Comparison of ENCODE assay signal across 8 cellular contexts in the genomic region with DNA sequence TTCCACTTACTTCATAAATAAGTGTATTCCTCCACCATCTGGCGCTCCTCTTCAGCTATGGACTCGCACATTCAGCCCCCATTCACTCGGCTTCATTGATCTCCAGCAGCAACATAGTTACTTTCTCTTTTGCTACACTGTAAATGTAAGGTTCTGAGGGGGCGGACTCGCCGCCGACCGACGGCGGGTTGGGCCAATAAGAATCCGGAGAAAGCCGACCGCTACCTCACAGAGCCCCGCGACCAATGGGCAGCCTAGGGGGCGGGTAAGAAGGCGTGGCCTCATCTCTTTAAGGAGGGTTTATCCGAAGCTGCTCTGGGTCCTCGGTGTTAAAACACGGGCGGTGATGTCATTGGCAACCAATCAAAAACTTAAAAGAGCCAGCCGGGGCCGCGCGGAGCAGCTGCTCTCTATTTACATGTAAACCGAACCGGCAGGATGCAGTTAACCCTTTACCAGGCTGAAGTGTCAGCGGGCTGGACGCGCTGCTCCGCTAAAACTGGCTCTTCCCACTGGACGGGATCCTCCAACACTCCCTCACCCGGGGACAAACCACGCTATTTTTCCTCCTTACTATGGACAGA. TPM values are rescaled to one million over a fixed set of nuclear protein-coding genes. Genes with fewer than 3 reads are reported as not detected.
DNase-seq lines count a peak whose midpoint lies in the region; ATAC-seq and TF ChIP-seq lines count a peak whose summit lies in the region.

A gene (minus strand): TSS at position 119 of the 584 bp plus-strand sequence. CDS start 2,345 bp downstream, outside the sequence.

- ATAC-seq in activated T-helper 17 cell treated with anti-CD3 and anti-CD28 coated beads, Interleukin-2, amount 50 U/mL, for 72 hours (replicated peaks), result peak; percentile 91
- ATAC-seq in naive thymus-derived CD8-positive, alpha-beta T cell, result peak; percentile 81 to 85
- peak; percentile 83 to 86 for ATAC-seq in stimulated activated naive B cell treated with anti-CD40 and anti-IgM and Interleukin-4, amounts not matched to agents 10 μg/mL and 1 μg/mL and 100 μg/mL, for 72 hours (replicated peaks)

- peak within 1 kb of the TSS; percentile 99 for H3K27ac ChIP-seq in RWPE1

- H3K27me3 Mint-ChIP-seq in activated T-helper 17 cell treated with anti-CD3 and anti-CD28 coated beads, Interleukin-2, amount 50 U/mL, for 72 hours, result no peaks in the 10 kb centered on the region
- H3K27me3 Mint-ChIP-seq in naive thymus-derived CD8-positive, alpha-beta T cell, result no peaks in the 10 kb centered on the region
- no peaks in the 10 kb centered on the region for H3K27me3 Mint-ChIP-seq in stimulated activated naive B cell treated with anti-CD40 and anti-IgM and Interleukin-4, amounts not matched to agents 10 μg/mL and 1 μg/mL and 100 μg/mL, for 72 hours

- POLR2A ChIA-PET in RWPE1 (lab: Yijun Ruan, JAX; ENCODE audit: low non-redundant PET), result interaction anchor here (0.5 to 1.7 kb wide), 9 partner anchors 13 to 1059 kb away, joined by 3 to 6 read pairs (median 3); no protein-coding TSS in a partner anchor
- POLR2A ChIA-PET in naive thymus-derived CD8-positive, alpha-beta T cell (lab: Charles Lee), result interaction anchor here (0.7 to 4.4 kb wide), 13 partner anchors 10 to 971 kb away, joined by 4 to 35 read pairs (median 7); a partner anchor contains a TSS

- H3K4me3 Mint-ChIP-seq in activated T-helper 17 cell treated with anti-CD3 and anti-CD28 coated beads, Interleukin-2, amount 50 U/mL, for 72 hours, result no peak within 1 kb of the TSS
- H3K4me3 Mint-ChIP-seq in naive thymus-derived CD8-positive, alpha-beta T cell, result peak within 1 kb of the TSS in 3 of 10 donors; percentile 39 to 86 (median 70)
- H3K4me3 Mint-ChIP-seq in stimulated activated naive B cell treated with anti-CD40 and anti-IgM and Interleukin-4, amounts not matched to agents 10 μg/mL and 1 μg/mL and 100 μg/mL, for 72 hours, result no peak within 1 kb of the TSS

- DNase-seq in EL, result peak; percentile 100
- peak; percentile 99 for DNase-seq in H4 (ENCODE audit: low spot score)
- DNase-seq in LoVo (ENCODE audit: low spot score), result peak; percentile 97
- DNase-seq in RWPE1 (ENCODE audit: low spot score), result peak; percentile 100
- DNase-seq in fibroblast of peridontal ligament (ENCODE audit: extremely low read depth), result peak; percentile 100
- DNase-seq in naive thymus-derived CD8-positive, alpha-beta T cell, result peak; percentile 90 to 100 (median 99)
- DNase-seq in stimulated activated naive B cell treated with anti-CD40 and anti-IgM and Interleukin-4, amounts not matched to agents 10 μg/mL and 1 μg/mL and 100 μg/mL, for 72 hours, result peak; percentile 99

- no peak for TF ChIP-seq CTCF in RWPE1 (conservative IDR thresholded peaks at IDR 0.05; ENCODE audit: low read depth)

- no peaks in the 10 kb centered on the region for H3K9me3 Mint-ChIP-seq in activated T-helper 17 cell treated with anti-CD3 and anti-CD28 coated beads, Interleukin-2, amount 50 U/mL, for 72 hours
- H3K9me3 Mint-ChIP-seq in naive thymus-derived CD8-positive, alpha-beta T cell, result no peaks in the 10 kb centered on the region
- H3K9me3 Mint-ChIP-seq in stimulated activated naive B cell treated with anti-CD40 and anti-IgM and Interleukin-4, amounts not matched to agents 10 μg/mL and 1 μg/mL and 100 μg/mL, for 72 hours, result peaks cover 0 to 3% of the 10 kb centered on the region in 2 donors

- H3K4me1 Mint-ChIP-seq in activated T-helper 17 cell treated with anti-CD3 and anti-CD28 coated beads, Interleukin-2, amount 50 U/mL, for 72 hours, result peaks cover 17% of the 10 kb centered on the region
- H3K4me1 Mint-ChIP-seq in naive thymus-derived CD8-positive, alpha-beta T cell, result peaks cover 9 to 29% (median 18%) of the 10 kb centered on the region in 4 donors
- peaks cover 34 to 35% of the 10 kb centered on the region in 2 donors for H3K4me1 Mint-ChIP-seq in stimulated activated naive B cell treated with anti-CD40 and anti-IgM and Interleukin-4, amounts not matched to agents 10 μg/mL and 1 μg/mL and 100 μg/mL, for 72 hours

- H3K27ac Mint-ChIP-seq in activated T-helper 17 cell treated with anti-CD3 and anti-CD28 coated beads, Interleukin-2, amount 50 U/mL, for 72 hours, result no peak within 1 kb of the TSS
- H3K27ac Mint-ChIP-seq in naive thymus-derived CD8-positive, alpha-beta T cell, result peak within 1 kb of the TSS in 5 of 10 donors; percentile 49 to 94 (median 73)
- H3K27ac Mint-ChIP-seq in stimulated activated naive B cell treated with anti-CD40 and anti-IgM and Interleukin-4, amounts not matched to agents 10 μg/mL and 1 μg/mL and 100 μg/mL, for 72 hours, result no peak within 1 kb of the TSS

- CTCF ChIA-PET in RWPE1 (lab: Yijun Ruan, JAX), result interaction anchor here (0.6 to 2.7 kb wide), 9 partner anchors 98 to 1260 kb away, joined by 3 to 21 read pairs (median 3); no protein-coding TSS in a partner anchor

- H3K36me3 Mint-ChIP-seq in activated T-helper 17 cell treated with anti-CD3 and anti-CD28 coated beads, Interleukin-2, amount 50 U/mL, for 72 hours (ENCODE audit: low read depth), result peaks cover 26% of the 10 kb centered on the region
- H3K36me3 Mint-ChIP-seq in naive thymus-derived CD8-positive, alpha-beta T cell, result peaks cover 0 to 19% (median 17%) of the 10 kb centered on the region in 3 donors
- H3K36me3 Mint-ChIP-seq in stimulated activated naive B cell treated with anti-CD40 and anti-IgM and Interleukin-4, amounts not matched to agents 10 μg/mL and 1 μg/mL and 100 μg/mL, for 72 hours, result peaks cover 25 to 35% of the 10 kb centered on the region in 2 donors

RNA-seq across cellular contexts. Expression of the gene that starts here (rescaled TPM):
- total RNA-seq in H4 (2014; rRNA removed; shearing (Covaris generic)), result 17.1 and 19.6 TPM in 2 replicates
- total RNA-seq in activated T-helper 17 cell treated with anti-CD3 and anti-CD28 coated beads, Interleukin-2, amount 50 U/mL, for 72 hours, result 10 to 100 TPM in 1 of 2 donors, 1 to 10 TPM in 1; 8.2 to 11.7 TPM
- 1 to 10 TPM; 2.7 to 4.2 TPM for total RNA-seq in naive thymus-derived CD8-positive, alpha-beta T cell
- 1 to 10 TPM; 1.4 to 4.4 (median 2.5) TPM for polyA plus RNA-seq in naive thymus-derived CD8-positive, alpha-beta T cell

Comparison
In these comparisons a context has a peak if more than half of its experiments do, and no peak if none do; other contexts are left out.
1. Peak in every context shown above with its lines: DNase-seq, ATAC-seq and H3K27ac ChIP-seq.